Comparison of ENCODE assay signal across 8 cellular contexts in the genomic region with DNA sequence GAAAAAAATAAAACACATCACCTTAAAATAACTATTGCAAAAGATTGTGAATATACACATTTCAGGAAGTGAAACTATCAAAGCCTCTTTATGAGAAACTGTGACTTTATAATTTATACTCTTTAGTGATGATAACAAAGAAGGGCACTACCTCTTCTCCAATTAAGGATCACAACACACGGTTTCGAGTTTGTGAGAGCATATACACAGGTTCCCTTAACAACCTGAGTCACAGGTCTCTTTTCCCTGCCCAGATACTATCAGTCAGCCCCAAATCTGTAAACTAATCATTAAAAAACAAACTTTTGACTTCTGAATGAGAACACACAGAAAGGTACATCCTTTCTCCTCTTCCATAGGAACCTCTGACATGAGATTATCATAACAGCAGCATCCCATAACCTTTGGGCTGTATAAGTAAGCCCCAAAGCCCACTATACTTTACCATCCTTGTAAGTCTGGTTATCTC. TPM values are rescaled to one million over a fixed set of nuclear protein-coding genes. Genes with fewer than 3 reads are reported as not detected.
DNase-seq lines count a peak whose midpoint lies in the region; ATAC-seq and TF ChIP-seq lines count a peak whose summit lies in the region.

No MANE protein-coding gene starts in this region.

- CTCF ChIA-PET in activated naive CD4-positive, alpha-beta T cell treated with anti-CD3 and anti-CD28 coated beads, Interleukin-2, amount 10 ng/mL, durations not matched to agents 7 days and 5 days (lab: Charles Lee): interaction anchor here (1.1 kb wide), 1 partner anchor 14 kb away, joined by 3 read pairs; no protein-coding TSS in a partner anchor

- peak overlapping the region; percentile 100 for H3K27ac Mint-ChIP-seq in activated naive CD4-positive, alpha-beta T cell treated with anti-CD3 and anti-CD28 coated beads, Interleukin-2, amount 10 ng/mL, durations not matched to agents 7 days and 5 days

- no peak for TF ChIP-seq CTCF in left lung (IDR thresholded peaks at IDR 0.05)

- H3K4me1 ChIP-seq in left lung: peaks cover 9 to 80% of the 10 kb centered on the region in 2 donors

- intact Hi-C loops in left lung (cut with DNase I): no loop called here

- H3K27me3 Mint-ChIP-seq in activated naive CD4-positive, alpha-beta T cell treated with anti-CD3 and anti-CD28 coated beads, Interleukin-2, amount 10 ng/mL, durations not matched to agents 7 days and 5 days: no peaks in the 10 kb centered on the region

- H3K36me3 Mint-ChIP-seq in activated naive CD4-positive, alpha-beta T cell treated with anti-CD3 and anti-CD28 coated beads, Interleukin-2, amount 10 ng/mL, durations not matched to agents 7 days and 5 days: peaks cover 38% of the 10 kb centered on the region

- H3K36me3 ChIP-seq in left lung: peaks cover 0 to 23% of the 10 kb centered on the region in 2 donors

- ATAC-seq in HG03095 (IDR thresholded peaks at IDR 0.05; ENCODE audit: unreplicated experiment): peak; percentile 43
- peak; percentile 44 for ATAC-seq in left lung

- peaks cover 67% of the 10 kb centered on the region for H3K4me1 Mint-ChIP-seq in activated naive CD4-positive, alpha-beta T cell treated with anti-CD3 and anti-CD28 coated beads, Interleukin-2, amount 10 ng/mL, durations not matched to agents 7 days and 5 days

- no peak for DNase-seq in activated naive CD4-positive, alpha-beta T cell treated with anti-CD3 and anti-CD28 coated beads, Interleukin-2, amount 10 ng/mL, durations not matched to agents 7 days and 5 days
- DNase-seq in activated naive CD4-positive, alpha-beta T cell treated with anti-CD3 and anti-CD28 coated beads, Interleukin-2, amount 50 U/mL, for 16 hours: no peak
- DNase-seq in SKM-1 treated with dmso at 0.1 percent for 144 hours (lab: John Stamatoyannopoulos, UW; ENCODE audit: unreplicated experiment) (peak; percentile 59), left lung (no peak), occipital lobe (lab: John Stamatoyannopoulos, UW) (no peak)
- DNase-seq in stimulated activated CD4-positive, alpha-beta T cell treated with anti-CD3 and anti-CD28 coated beads, Interleukin-12 subunit alpha, Interleukin-12 subunit beta, amount 100 ng/mL, for 4 hours: no peak
- no peak for DNase-seq in activated effector memory CD4-positive, alpha-beta T cell treated with Interleukin-2 at 50 U/mL for 16 hours

- H3K4me3 ChIP-seq in left lung: no peak overlapping the region

- peak overlapping the region; percentile 73 for H3K4me3 Mint-ChIP-seq in activated naive CD4-positive, alpha-beta T cell treated with anti-CD3 and anti-CD28 coated beads, Interleukin-2, amount 10 ng/mL, durations not matched to agents 7 days and 5 days

- no peaks in the 10 kb centered on the region for H3K27me3 ChIP-seq in left lung

- H3K9me3 ChIP-seq in left lung: no peaks in the 10 kb centered on the region

- peak overlapping the region; percentile 85 to 96 for H3K27ac ChIP-seq in left lung

- H3K9me3 Mint-ChIP-seq in activated naive CD4-positive, alpha-beta T cell treated with anti-CD3 and anti-CD28 coated beads, Interleukin-2, amount 10 ng/mL, durations not matched to agents 7 days and 5 days: no peaks in the 10 kb centered on the region

RNA-seq across cellular contexts. Expression of gene PTPN2, which starts 44.9 kb away (rescaled TPM):
- total RNA-seq in left lung (10 to 100 TPM; 35.6 to 50.1 TPM), occipital lobe (94.7 TPM)
